19 cellular contexts compared by ENCODE assay signal in genomic region chr18:72878143-72878542, GRCh38. TPM values are rescaled to one million over a fixed set of nuclear protein-coding genes. Genes with fewer than 3 reads are reported as not detected.
A peak's percentile ranks its signal among the peaks of the same experiment; 100 is the strongest.
DNase-seq lines count a peak whose midpoint lies in the region; ATAC-seq, FAIRE-seq and TF ChIP-seq lines count a peak whose summit lies in the region.
"Had no signal": no experiment of that assay in that cellular context is flagged by ENCODE, and none has a peak within 500 bp of the region (broad histone marks: within the 10 kb centered on the region; RNA-seq: fewer than 3 reads in every experiment).

No MANE protein-coding gene starts in this region.

- no peak for ATAC-seq in GM18520 (IDR thresholded peaks at IDR 0.05; ENCODE audit: unreplicated experiment)
- ATAC-seq: A549 had no signal

- no peaks in the 10 kb centered on the region for H3K9me3 ChIP-seq in esophagus muscularis mucosa
- H3K9me3 ChIP-seq: A549, Caco-2 had no signal

- TF ChIP-seq EP300 in esophagus muscularis mucosa (IDR thresholded peaks at IDR 0.05): no peak

- TF ChIP-seq CTCF in esophagus muscularis mucosa (IDR thresholded peaks at IDR 0.05): no peak

- H3K27me3 ChIP-seq in esophagus muscularis mucosa: peaks cover 0 to 2% (median 0%) of the 10 kb centered on the region in 4 donors

- WGBS in esophagus muscularis mucosa: 86% methylated on average over 2 of the region's 2 CpGs

- no peaks in the 10 kb centered on the region for H3K36me3 ChIP-seq in esophagus muscularis mucosa

- intact Hi-C loops in esophagus muscularis mucosa (cut with DNase I): no loop called here

- H3K27ac ChIP-seq in esophagus muscularis mucosa (replicated peaks in 1 of 4): no peak overlapping the region
- H3K27ac ChIP-seq: 22Rv1, A549, C4-2B had no signal

- H3K4me1 ChIP-seq in esophagus muscularis mucosa: no peaks in the 10 kb centered on the region
- H3K4me1 ChIP-seq: A549, Caco-2 had no signal

- FAIRE-seq in GM12892 (lab: Jason Lieb, UNC): no peak
- FAIRE-seq: A549, G401.6, GM12891, H1, HTR-8/SVneo had no signal

- DNase-seq in NCI-H345 (lab: John Stamatoyannopoulos, UW) (peak; percentile 12), NCI-H345 treated with DMSO at 0.1 percent for 48 hours (lab: John Stamatoyannopoulos, UW; ENCODE audit: unreplicated experiment) (no peak), NCI-H146 treated with DMSO at 0.1 percent for 48 hours (lab: John Stamatoyannopoulos, UW; ENCODE audit: unreplicated experiment) (peak; percentile 21), esophagus muscularis mucosa (ENCODE audit: extremely low spot score) (peak; percentile 72), cerebellum (ENCODE audit: low spot score) (no peak), GM12892 (ENCODE audit: insufficient read length) (no peak)
- DNase-seq: AML-193; Caco-2; CD4-positive, alpha-beta T cell; H9; IMR-90 had no signal

- H3K4me3 ChIP-seq in esophagus muscularis mucosa: no peak overlapping the region
- H3K4me3 ChIP-seq: A549 had no signal

- TF ChIP-seq POLR2A in esophagus muscularis mucosa (IDR thresholded peaks at IDR 0.05; ENCODE audit: low read depth) (no peak), GM12892 (IDR thresholded peaks at IDR 0.05; ENCODE audit: low read depth, low read length) (no peak)

RNA-seq across cellular contexts. Expression of gene NETO1, which starts 10.4 kb away (rescaled TPM):
- total RNA-seq in esophagus muscularis mucosa: under 1 TPM in 3 of 4 donors, not detected in 1; 0.13 to 0.50 (median 0.34) TPM
- total RNA-seq in cerebellum: 57.7 TPM
- polyA plus RNA-seq in GM12892 (2012; ENCODE audit: missing spikeins): 0.11 TPM
- total RNA-seq: Caco-2; CD4-positive, alpha-beta T cell had no signal

Comparison
In these comparisons a context has a peak if more than half of its experiments do, and no peak if none do; other contexts are left out.
1. DNase-seq: peak in NCI-H345 (single experiment), NCI-H146 treated with DMSO at 0.1 percent for 48 hours (single experiment) and esophagus muscularis mucosa (single experiment); none in NCI-H345 treated with DMSO at 0.1 percent for 48 hours (single experiment), cerebellum (single experiment) and GM12892 (single experiment).
2. RNA of gene NETO1, which starts 10.4 kb away (total RNA-seq): 57.7 TPM in cerebellum (single experiment); 0.13 to 0.50 TPM in esophagus muscularis mucosa; every median in the first group is over 10 times any median in the second.